ENCODE assay signal across 9 cellular contexts in genomic region chr6:20708367-20709124, GRCh38.
DNase-seq lines count a peak whose midpoint lies in the region; ATAC-seq and TF ChIP-seq lines count a peak whose summit lies in the region.
"Had no signal": no experiment of that assay in that cellular context is flagged by ENCODE, and none has a peak within 500 bp of the region (broad histone marks: within the 10 kb centered on the region; RNA-seq: fewer than 3 reads in every experiment).

No MANE protein-coding gene starts in this region.

- ATAC-seq in GM18867 (IDR thresholded peaks at IDR 0.05; ENCODE audit: unreplicated experiment) (peak; percentile 96), HG03060 (IDR thresholded peaks at IDR 0.05; ENCODE audit: low read depth, unreplicated experiment) (peak; percentile 61), SK-N-SH treated with all-trans-retinoic acid at 6 μM for 48 hours (no peak)
- ATAC-seq in activated T-helper 17 cell treated with anti-CD3 and anti-CD28 coated beads, Interleukin-2, amount 50 U/mL, for 72 hours (replicated peaks) = peak; percentile 58

- H3K27ac Mint-ChIP-seq in activated T-helper 17 cell treated with anti-CD3 and anti-CD28 coated beads, Interleukin-2, amount 50 U/mL, for 72 hours = peak overlapping the region; percentile 70

- in situ Hi-C loops in ACHN (cut with HindIII; ENCODE audit: low pct_ligation_motif_present, low pct_unique_long_range_greater_than_20kb, low sequenced_read_pairs) = no loop called here

- no peaks in the 10 kb centered on the region for H3K27me3 Mint-ChIP-seq in activated T-helper 17 cell treated with anti-CD3 and anti-CD28 coated beads, Interleukin-2, amount 50 U/mL, for 72 hours

- peak; percentile 49 for DNase-seq in ACHN
- no peak for DNase-seq in NCI-H2227 treated with DMSO at 0.1 percent for 48 hours (lab: John Stamatoyannopoulos, UW)
- no peak for DNase-seq in H7
- no peak for DNase-seq in RWPE1 (ENCODE audit: low spot score)

- H3K9me3 Mint-ChIP-seq in activated T-helper 17 cell treated with anti-CD3 and anti-CD28 coated beads, Interleukin-2, amount 50 U/mL, for 72 hours = no peaks in the 10 kb centered on the region

- H3K4me1 Mint-ChIP-seq in activated T-helper 17 cell treated with anti-CD3 and anti-CD28 coated beads, Interleukin-2, amount 50 U/mL, for 72 hours = peaks cover 37% of the 10 kb centered on the region

- no peaks in the 10 kb centered on the region for H3K27me3 ChIP-seq in H7 (ENCODE audit: control insufficient read depth, insufficient read depth, low read length)

- CTCF ChIA-PET in RWPE1 (lab: Yijun Ruan, JAX) = interaction anchor here (0.6 kb wide), 1 partner anchor 103 kb away, joined by 4 read pairs; no protein-coding TSS in a partner anchor

- POLR2A ChIA-PET in RWPE1 (lab: Yijun Ruan, JAX; ENCODE audit: low non-redundant PET) = no interaction called here

- TF ChIP-seq CTCF in RWPE1 (conservative IDR thresholded peaks at IDR 0.05; ENCODE audit: low read depth) = no peak

- H3K27ac ChIP-seq in RWPE1 = no peak overlapping the region
- H3K27ac ChIP-seq: SK-N-MC had no signal

- H3K4me3 Mint-ChIP-seq in activated T-helper 17 cell treated with anti-CD3 and anti-CD28 coated beads, Interleukin-2, amount 50 U/mL, for 72 hours = peak overlapping the region; percentile 8

- no peaks in the 10 kb centered on the region for H3K36me3 ChIP-seq in H7 (replicated peaks; ENCODE audit: control insufficient read depth, insufficient read depth, low read length)

- no peaks in the 10 kb centered on the region for H3K36me3 Mint-ChIP-seq in activated T-helper 17 cell treated with anti-CD3 and anti-CD28 coated beads, Interleukin-2, amount 50 U/mL, for 72 hours (ENCODE audit: low read depth)

- no peak overlapping the region for H3K4me3 ChIP-seq in H7 (ENCODE audit: insufficient read depth, low read depth, low read length)
- H3K4me3 ChIP-seq: SK-N-MC had no signal

TF ChIP-seq in SK-N-SH treated with all-trans-retinoic acid at 6 μM for 48 hours, 23 proteins besides CTCF, POLR2A, EP300 and RAD21:
- TF ChIP-seq ZC3H10 (CRISPR knock-in tag; IDR thresholded peaks at IDR 0.05) (no peak), CSRNP3 (CRISPR knock-in tag; IDR thresholded peaks at IDR 0.05) (no peak), TSHZ2 (CRISPR knock-in tag; IDR thresholded peaks at IDR 0.05) (no peak), RARB (CRISPR knock-in tag; IDR thresholded peaks at IDR 0.05) (no peak), ZNF8 (CRISPR knock-in tag; IDR thresholded peaks at IDR 0.05) (no peak), GLIS3 (CRISPR knock-in tag; IDR thresholded peaks at IDR 0.05) (no peak), OSR1 (CRISPR knock-in tag; IDR thresholded peaks at IDR 0.05) (no peak), CSDC2 (CRISPR knock-in tag; IDR thresholded peaks at IDR 0.05) (no peak), ZNF70 (CRISPR knock-in tag; IDR thresholded peaks at IDR 0.05) (no peak)
